ENCODE assay signal across 8 cellular contexts in genomic region chr13:32537580-32538233, GRCh38.
A peak's percentile ranks its signal among the peaks of the same experiment; 100 is the strongest.
DNase-seq lines count a peak whose midpoint lies in the region; ATAC-seq and TF ChIP-seq lines count a peak whose summit lies in the region.

No MANE protein-coding gene starts in this region.

- H3K4me3 ChIP-seq in AG09309 (ENCODE audit: control insufficient read depth, low read depth, low read length) (peak overlapping the region; percentile 71), KMS-11 (IDR thresholded peaks at IDR 0.05; ENCODE audit: insufficient read depth, low read depth, low read length) (no peak overlapping the region), foreskin fibroblast (ENCODE audit: low read depth in 1 of 2, low read length in 2 of 2) (peak overlapping the region; percentile 84 to 99)

- peak overlapping the region; percentile 75 for H3K9ac ChIP-seq in KMS-11

- peaks cover 8% of the 10 kb centered on the region for H3K4me1 ChIP-seq in KMS-11 (ENCODE audit: low read depth, poor library complexity, severe bottlenecking)

- no peak for ATAC-seq in HG03139 (IDR thresholded peaks at IDR 0.05; ENCODE audit: unreplicated experiment)
- ATAC-seq in GM18498 (IDR thresholded peaks at IDR 0.05; ENCODE audit: unreplicated experiment) = no peak

- H3K27me3 ChIP-seq in KMS-11 (ENCODE audit: insufficient read depth, low read depth) = no peaks in the 10 kb centered on the region

- peaks cover 6% of the 10 kb centered on the region; the same call in 1 of the 2 replicates for H3K36me3 ChIP-seq in KMS-11 (ENCODE audit: insufficient read depth)

- peak overlapping the region; percentile 44; the same call in 1 of the 2 replicates for H3K4me2 ChIP-seq in KMS-11

- TF ChIP-seq CTCF in AG09309 (IDR thresholded peaks at IDR 0.05; ENCODE audit: control insufficient read depth, insufficient read depth, low read depth, low read length, missing control alignments) = no peak
- no peak for TF ChIP-seq CTCF in KMS-11 (conservative IDR thresholded peaks at IDR 0.05; ENCODE audit: low read depth, low read length)
- no peak for TF ChIP-seq CTCF in foreskin fibroblast (IDR thresholded peaks at IDR 0.05; ENCODE audit: low read depth, low read length)

- H2AFZ ChIP-seq in KMS-11 (ENCODE audit: low read depth) = peak overlapping the region; percentile 73; the same call in 1 of the 2 replicates

- H3K79me2 ChIP-seq in KMS-11 (ENCODE audit: insufficient read depth, low read depth) = peaks cover 14% of the 10 kb centered on the region

- H3K27ac ChIP-seq in KMS-11 = peak overlapping the region; percentile 83

- no peaks in the 10 kb centered on the region for H4K20me1 ChIP-seq in KMS-11 (ENCODE audit: insufficient read depth)

- no peak for DNase-seq in AG09309 (ENCODE audit: low read depth)
- DNase-seq in activated T-cell treated with anti-CD3 and anti-CD28 coated beads, Interleukin-2, amount 50 U/mL, for 48 hours = peak; percentile 66 to 67
- DNase-seq in foreskin fibroblast = peak in 1 of 2 donors; percentile 29
- peak; percentile 9 for DNase-seq in pons (ENCODE audit: low spot score)
- DNase-seq in GM19238 (ENCODE audit: insufficient read length, low spot score) = no peak

Comparison
In these comparisons a context has a peak if more than half of its experiments do, and no peak if none do; other contexts are left out.
1. DNase-seq: peak in activated T-cell treated with anti-CD3 and anti-CD28 coated beads, Interleukin-2, amount 50 U/mL, for 48 hours (2 of 2) and pons (single experiment); none in AG09309 (single experiment) and GM19238 (single experiment).